In the genomic region with DNA sequence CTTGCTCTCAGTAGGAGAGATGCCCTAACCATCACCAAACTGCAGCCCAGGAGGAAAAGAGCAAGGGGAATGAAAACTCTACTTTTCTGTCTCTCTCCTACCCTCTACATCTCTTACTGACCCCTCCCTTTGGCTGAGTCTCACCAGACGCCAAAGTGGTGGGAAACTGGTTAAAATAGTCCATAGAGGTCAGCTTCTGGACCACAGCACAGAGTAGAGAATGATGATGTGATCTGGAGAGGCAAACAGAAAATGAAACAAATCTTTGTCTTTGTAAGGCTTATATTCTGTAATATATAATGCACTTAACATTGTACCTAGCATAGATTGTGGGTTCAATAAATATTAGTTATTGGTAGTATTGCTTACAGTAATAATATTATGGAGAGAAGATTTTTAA, we compare ENCODE assay signal across 32 cellular contexts.
"Had no signal": no experiment of that assay in that cellular context is flagged by ENCODE, and none has a peak within 500 bp of the region (broad histone marks: within the 10 kb centered on the region; RNA-seq: fewer than 3 reads in every experiment).

No MANE protein-coding gene starts in this region.

- H3K36me3 ChIP-seq: adrenal gland, brain microvascular endothelial cell, breast epithelium had no signal

- H3K9me3 ChIP-seq: body of pancreas had no signal

- H3K27me3 ChIP-seq: adrenal gland, body of pancreas, brain microvascular endothelial cell, breast epithelium had no signal

- ATAC-seq: activated CD8-positive, alpha-beta T cell treated with anti-CD3 and anti-CD28 coated beads for 36 hours; activated naive CD4-positive, alpha-beta T cell treated with anti-CD3 and anti-CD28 coated beads, Interleukin-2, amount 50 U/mL, for 72 hours; activated T-cell treated with anti-CD3 and anti-CD28 coated beads, Interleukin-2, amount 50 U/mL, for 4 hours; activated T-cell treated with anti-CD3 and anti-CD28 coated beads, Interleukin-2, amount 50 U/mL, for 72 hours; activated T-helper 17 cell treated with anti-CD3 and anti-CD28 coated beads, Interleukin-2, amount 50 U/mL, for 72 hours; body of pancreas; T-helper 17 cell had no signal

- H3K4me1 ChIP-seq: adrenal gland, body of pancreas, breast epithelium had no signal

- H3K4me3 ChIP-seq: adrenal gland, body of pancreas, breast epithelium had no signal

- DNase-seq: activated B cell treated with CpG ODN at 0.5 μM for 24 hours; activated CD4-positive, alpha-beta memory T cell treated with anti-CD3 and anti-CD28 coated beads for 36 hours; activated CD4-positive, alpha-beta T cell treated with anti-CD3 and anti-CD28 coated beads for 4 hours; activated CD4-positive, alpha-beta T cell treated with anti-CD3 and anti-CD28 coated beads, Interleukin-2, amount 10 ng/mL, durations not matched to agents 24 days and 14 days; activated CD4-positive, alpha-beta T cell treated with anti-CD3 and anti-CD28 coated beads, Interleukin-2, amount 50 U/mL, for 1 hour; activated CD4-positive, alpha-beta T cell treated with anti-CD3 and anti-CD28 coated beads, Interleukin-2, amount 50 U/mL, for 4 hours; activated CD4-positive, CD25-positive, alpha-beta regulatory T cell treated with anti-CD3 and anti-CD28 coated beads, Interleukin-2, amount 50 U/mL, for 72 hours; activated CD8-positive, alpha-beta memory T cell treated with anti-CD3 and anti-CD28 coated beads, Interleukin-2, amount 50 U/mL, for 4 hours; activated CD8-positive, alpha-beta T cell treated with anti-CD3 and anti-CD28 coated beads for 36 hours; activated effector memory CD4-positive, alpha-beta T cell treated with anti-CD3 and anti-CD28 coated beads, Interleukin-2, amount 50 U/mL, for 16 hours; activated gamma-delta T cell treated with Interleukin-2 at 50 U/mL for 16 hours; activated naive CD4-positive, alpha-beta T cell; activated naive CD4-positive, alpha-beta T cell treated with anti-CD3 and anti-CD28 coated beads for 36 hours; activated naive CD4-positive, alpha-beta T cell treated with anti-CD3 and anti-CD28 coated beads, Interleukin-2, amount 50 U/mL, for 16 hours; activated naive CD8-positive, alpha-beta T cell treated with anti-CD3 and anti-CD28 coated beads for 36 hours; activated T-cell treated with anti-CD3 and anti-CD28 coated beads for 4 hours; activated T-cell treated with anti-CD3 and anti-CD28 coated beads, Interleukin-2, amount 50 U/mL, for 1 hour; activated T-cell treated with anti-CD3 and anti-CD28 coated beads, Interleukin-2, amount 50 U/mL, for 4 hours; activated T-cell treated with anti-CD3 and anti-CD28 coated beads, Interleukin-2, amount 50 U/mL, for 72 hours; adrenal gland; amniotic stem cell; aorta; body of pancreas; brain microvascular endothelial cell; central memory CD4-positive, alpha-beta T cell; T-helper 17 cell had no signal

- FAIRE-seq: astrocyte, TTC549 had no signal

- H3K27ac ChIP-seq: adrenal gland, body of pancreas, brain microvascular endothelial cell, breast epithelium, VCaP had no signal
